In the genomic region with DNA sequence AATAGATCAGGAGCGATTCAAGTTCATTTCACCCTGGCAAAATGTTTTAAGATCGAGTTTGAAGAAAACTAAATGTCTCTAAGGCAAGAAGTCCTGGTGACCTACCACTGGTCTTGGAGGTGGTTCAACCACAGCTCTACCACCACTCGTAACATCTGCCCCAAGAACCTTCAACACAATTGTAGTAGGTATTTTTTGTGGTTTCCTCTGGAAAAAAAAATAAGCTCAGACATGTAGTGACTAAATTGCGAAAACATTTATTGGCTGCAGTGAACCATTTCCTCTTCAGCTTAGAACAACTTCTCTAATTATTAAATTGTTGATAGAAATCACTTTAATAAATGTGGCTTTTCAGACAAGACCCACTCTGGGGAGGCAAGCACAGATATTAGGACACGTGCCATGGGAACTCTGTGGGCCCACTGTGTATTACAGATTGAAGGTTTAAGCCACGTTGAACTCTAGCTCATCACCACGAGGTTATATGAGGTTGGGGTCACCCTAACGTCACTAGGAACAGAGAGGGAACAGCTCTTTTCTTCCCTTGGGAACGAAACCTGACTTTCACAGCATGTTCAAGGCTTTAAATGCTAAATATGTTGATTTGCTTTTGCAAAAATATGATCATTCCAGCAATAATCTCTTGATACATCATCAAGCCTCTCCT, we compare ENCODE assay signal across 19 cellular contexts.
DNase-seq lines count a peak whose midpoint lies in the region; ATAC-seq and TF ChIP-seq lines count a peak whose summit lies in the region.
"Had no signal": no experiment of that assay in that cellular context is flagged by ENCODE, and none has a peak within 500 bp of the region (broad histone marks: within the 10 kb centered on the region; RNA-seq: fewer than 3 reads in every experiment).

No MANE protein-coding gene starts in this region.

- H3K4me1 ChIP-seq in gastrocnemius medialis (no peaks in the 10 kb centered on the region), upper lobe of right lung (no peaks in the 10 kb centered on the region)

- no peaks in the 10 kb centered on the region for H3K9me3 Mint-ChIP-seq in activated naive CD4-positive, alpha-beta T cell treated with anti-CD3 and anti-CD28 coated beads, Interleukin-2, amount 50 U/mL, for 24 hours
- H3K9me3 Mint-ChIP-seq in activated naive CD4-positive, alpha-beta T cell treated with anti-CD3 and anti-CD28 coated beads, Interleukin-2, amount 10 ng/mL, durations not matched to agents 7 days and 5 days = no peaks in the 10 kb centered on the region
- no peaks in the 10 kb centered on the region for H3K9me3 Mint-ChIP-seq in chondrocyte (ENCODE audit: low read depth)
- H3K9me3 Mint-ChIP-seq: activated CD4-positive, alpha-beta memory T cell treated with anti-CD3 and anti-CD28 coated beads for 36 hours had no signal

- in situ Hi-C loops in gastrocnemius medialis (cut with MboI; ENCODE audit: low sequenced_read_pairs in 4 of 4) = no loop called here

- peaks cover 7% of the 10 kb centered on the region for H3K27me3 Mint-ChIP-seq in activated naive CD4-positive, alpha-beta T cell treated with anti-CD3 and anti-CD28 coated beads, Interleukin-2, amount 50 U/mL, for 24 hours
- H3K27me3 Mint-ChIP-seq in activated naive CD4-positive, alpha-beta T cell treated with anti-CD3 and anti-CD28 coated beads, Interleukin-2, amount 10 ng/mL, durations not matched to agents 7 days and 5 days = peaks cover 34% of the 10 kb centered on the region
- H3K27me3 Mint-ChIP-seq in chondrocyte (ENCODE audit: low read depth) = peaks cover 15% of the 10 kb centered on the region

- intact Hi-C loops in gastrocnemius medialis (cut with DNase I; ENCODE audit: low total_unique reads) = no loop called here
- intact Hi-C loops in upper lobe of right lung (cut with DNase I) = no loop called here

- peaks cover 9% of the 10 kb centered on the region for H3K4me1 Mint-ChIP-seq in activated naive CD4-positive, alpha-beta T cell treated with anti-CD3 and anti-CD28 coated beads, Interleukin-2, amount 50 U/mL, for 24 hours
- peaks cover 6% of the 10 kb centered on the region for H3K4me1 Mint-ChIP-seq in activated naive CD4-positive, alpha-beta T cell treated with anti-CD3 and anti-CD28 coated beads, Interleukin-2, amount 10 ng/mL, durations not matched to agents 7 days and 5 days
- peaks cover 34% of the 10 kb centered on the region for H3K4me1 Mint-ChIP-seq in chondrocyte (ENCODE audit: low read depth)

- no peak overlapping the region for H3K4me3 ChIP-seq in gastrocnemius medialis
- H3K4me3 ChIP-seq in upper lobe of right lung = no peak overlapping the region
- H3K4me3 ChIP-seq: gastroesophageal sphincter had no signal

- peak; percentile 58 to 69 for ATAC-seq in gastrocnemius medialis
- ATAC-seq in HG02852 (IDR thresholded peaks at IDR 0.05; ENCODE audit: unreplicated experiment) = no peak
- no peak for ATAC-seq in upper lobe of right lung
- ATAC-seq: gastroesophageal sphincter; stimulated activated memory B cell treated with anti-CD40 and anti-IgM and Interleukin-4, amounts not matched to agents 10 μg/mL and 1 μg/mL and 100 μg/mL, for 72 hours had no signal

- TF ChIP-seq CTCF in chondrocyte (IDR thresholded peaks at IDR 0.05) = no peak
- TF ChIP-seq CTCF in gastrocnemius medialis (IDR thresholded peaks at IDR 0.05 in 4 of 5, conservative IDR thresholded peaks at IDR 0.05 in 1 of 5) = no peak
- TF ChIP-seq CTCF in upper lobe of right lung (IDR thresholded peaks at IDR 0.05) = no peak

- H3K36me3 Mint-ChIP-seq in activated naive CD4-positive, alpha-beta T cell treated with anti-CD3 and anti-CD28 coated beads, Interleukin-2, amount 50 U/mL, for 24 hours = no peaks in the 10 kb centered on the region
- H3K36me3 Mint-ChIP-seq in activated naive CD4-positive, alpha-beta T cell treated with anti-CD3 and anti-CD28 coated beads, Interleukin-2, amount 10 ng/mL, durations not matched to agents 7 days and 5 days = no peaks in the 10 kb centered on the region
- H3K36me3 Mint-ChIP-seq in chondrocyte (ENCODE audit: low read depth) = no peaks in the 10 kb centered on the region
- H3K36me3 Mint-ChIP-seq: activated CD4-positive, alpha-beta memory T cell treated with anti-CD3 and anti-CD28 coated beads for 36 hours; stimulated activated memory B cell treated with anti-CD40 and anti-IgM and Interleukin-4, amounts not matched to agents 10 μg/mL and 1 μg/mL and 100 μg/mL, for 72 hours had no signal

- no peak for TF ChIP-seq POLR2A in gastrocnemius medialis (IDR thresholded peaks at IDR 0.05)

- no peak overlapping the region for H3K4me3 Mint-ChIP-seq in activated naive CD4-positive, alpha-beta T cell treated with anti-CD3 and anti-CD28 coated beads, Interleukin-2, amount 50 U/mL, for 24 hours
- H3K4me3 Mint-ChIP-seq in activated naive CD4-positive, alpha-beta T cell treated with anti-CD3 and anti-CD28 coated beads, Interleukin-2, amount 10 ng/mL, durations not matched to agents 7 days and 5 days = no peak overlapping the region
- no peak overlapping the region for H3K4me3 Mint-ChIP-seq in chondrocyte (ENCODE audit: unreplicated experiment)
- H3K4me3 Mint-ChIP-seq: activated CD4-positive, alpha-beta memory T cell treated with anti-CD3 and anti-CD28 coated beads for 36 hours; stimulated activated memory B cell treated with anti-CD40 and anti-IgM and Interleukin-4, amounts not matched to agents 10 μg/mL and 1 μg/mL and 100 μg/mL, for 72 hours had no signal

- H3K27me3 ChIP-seq in gastrocnemius medialis (no peaks in the 10 kb centered on the region), upper lobe of right lung (no peaks in the 10 kb centered on the region)
- H3K27me3 ChIP-seq: gastroesophageal sphincter had no signal

- peak overlapping the region in 2 of 4 donors; percentile 48 to 55 for H3K27ac ChIP-seq in gastrocnemius medialis
- no peak overlapping the region for H3K27ac ChIP-seq in upper lobe of right lung
- H3K27ac ChIP-seq: epithelial cell of prostate, RWPE1, VCaP had no signal

- CTCF ChIA-PET in activated naive CD4-positive, alpha-beta T cell treated with anti-CD3 and anti-CD28 coated beads, Interleukin-2, amount 10 ng/mL, durations not matched to agents 7 days and 5 days (lab: Charles Lee) = no interaction called here

- peak overlapping the region; percentile 13 for H3K27ac Mint-ChIP-seq in activated naive CD4-positive, alpha-beta T cell treated with anti-CD3 and anti-CD28 coated beads, Interleukin-2, amount 50 U/mL, for 24 hours
- no peak overlapping the region for H3K27ac Mint-ChIP-seq in activated naive CD4-positive, alpha-beta T cell treated with anti-CD3 and anti-CD28 coated beads, Interleukin-2, amount 10 ng/mL, durations not matched to agents 7 days and 5 days
- H3K27ac Mint-ChIP-seq in chondrocyte (ENCODE audit: unreplicated experiment) = peak overlapping the region; percentile 49
- H3K27ac Mint-ChIP-seq: activated CD4-positive, alpha-beta memory T cell treated with anti-CD3 and anti-CD28 coated beads for 36 hours; stimulated activated memory B cell treated with anti-CD40 and anti-IgM and Interleukin-4, amounts not matched to agents 10 μg/mL and 1 μg/mL and 100 μg/mL, for 72 hours had no signal

- H3K36me3 ChIP-seq in gastrocnemius medialis (no peaks in the 10 kb centered on the region), upper lobe of right lung (no peaks in the 10 kb centered on the region)
- H3K36me3 ChIP-seq: gastroesophageal sphincter had no signal

- DNase-seq in activated naive CD4-positive, alpha-beta T cell treated with anti-CD3 and anti-CD28 coated beads, Interleukin-2, amount 10 ng/mL, durations not matched to agents 7 days and 5 days = no peak
- DNase-seq in LHCN-M2 (ENCODE audit: low read depth) = peak; percentile 34
- DNase-seq in chondrocyte (ENCODE audit: low spot score) = no peak
- peak; percentile 10 to 19 for DNase-seq in gastrocnemius medialis
- DNase-seq in superior temporal gyrus (ENCODE audit: extremely low spot score) = no peak
- no peak for DNase-seq in upper lobe of right lung
- DNase-seq: activated CD4-positive, alpha-beta memory T cell treated with anti-CD3 and anti-CD28 coated beads for 36 hours; DND-41; H7; NCI-H1417 treated with DMSO at 0.1 percent for 48 hours; NCI-H2171; retina had no signal

- no peaks in the 10 kb centered on the region for H3K9me3 ChIP-seq in gastrocnemius medialis
- no peaks in the 10 kb centered on the region for H3K9me3 ChIP-seq in upper lobe of right lung

Comparison
In these comparisons a context has a peak if more than half of its experiments do, and no peak if none do; other contexts are left out.
1. DNase-seq: peak in LHCN-M2 (single experiment) and gastrocnemius medialis (2 of 2); none in activated naive CD4-positive, alpha-beta T cell treated with anti-CD3 and anti-CD28 coated beads, Interleukin-2, amount 10 ng/mL, durations not matched to agents 7 days and 5 days (single experiment), chondrocyte (single experiment), superior temporal gyrus (single experiment) and upper lobe of right lung (single experiment).
2. ATAC-seq: peak in gastrocnemius medialis (2 of 2); none in HG02852 (single experiment) and upper lobe of right lung (single experiment).